Comparison of ENCODE assay signal across 20 cellular contexts in genomic region chr4:17961249-17961648, GRCh38.
DNase-seq lines count a peak whose midpoint lies in the region; ATAC-seq, FAIRE-seq and TF ChIP-seq lines count a peak whose summit lies in the region.
"Had no signal": no experiment of that assay in that cellular context is flagged by ENCODE, and none has a peak within 500 bp of the region (broad histone marks: within the 10 kb centered on the region; RNA-seq: fewer than 3 reads in every experiment).

No MANE protein-coding gene starts in this region.

- H3K36me3 ChIP-seq in small intestine (ENCODE audit: control insufficient read depth in 2 of 2, insufficient read depth in 2 of 2, low read length in 2 of 2): peaks cover 0 to 4% of the 10 kb centered on the region in 2 donors

- DNase-seq in left lobe of liver (ENCODE audit: low spot score): no peak
- DNase-seq in small intestine: no peak
- no peak for DNase-seq in NCI-H1436 treated with DMSO at 0.1 percent for 48 hours (lab: John Stamatoyannopoulos, UW)
- DNase-seq in germinal center (ENCODE audit: low spot score): no peak
- no peak for DNase-seq in T-helper 1 cell
- DNase-seq: 8988T; C1 segment of cervical spinal cord; Calu3; CD4-positive, alpha-beta memory T cell; COR-L47; DMS53; DMS79 treated with DMSO at 0.1 percent for 48 hours; GF-D8; H9 had no signal

- TF ChIP-seq CTCF in 22Rv1 (IDR thresholded peaks at IDR 0.05) (no peak), VCaP (conservative IDR thresholded peaks at IDR 0.05) (no peak)

- peak; percentile 26 for FAIRE-seq in small intestine (lab: Jason Lieb, UNC)
- FAIRE-seq: GM12891, GM18507 had no signal

- H3K27ac ChIP-seq in 22Rv1 (peak overlapping the region; percentile 19; the same call in 1 of the 2 replicates), VCaP (peak overlapping the region; percentile 26; the same call in 1 of the 2 replicates), small intestine (ENCODE audit: low read depth in 1 of 2, low read length in 1 of 2) (no peak overlapping the region)

- H3K9me3 ChIP-seq in small intestine (ENCODE audit: control insufficient read depth, low read depth): no peaks in the 10 kb centered on the region

- ATAC-seq in left lobe of liver: peak; percentile 39
- ATAC-seq: GM23338, HCT116 had no signal

- no peaks in the 10 kb centered on the region for H3K27me3 ChIP-seq in small intestine (ENCODE audit: control insufficient read depth in 2 of 2, insufficient read depth in 2 of 2, low read length in 2 of 2)

- no peak overlapping the region for H3K4me3 ChIP-seq in small intestine (ENCODE audit: low read depth in 1 of 2, low read length in 2 of 2)
- H3K4me3 ChIP-seq: GM23338 had no signal

- no peaks in the 10 kb centered on the region for H3K4me1 ChIP-seq in small intestine (ENCODE audit: control insufficient read depth in 2 of 2, insufficient read depth in 1 of 2, low read depth in 1 of 2, low read length in 1 of 2)

Comparison
In these comparisons a context has a peak if more than half of its experiments do, and no peak if none do; other contexts are left out.
1. H3K27ac ChIP-seq: peak in 22Rv1 (single experiment) and VCaP (single experiment); none in small intestine (0 of 2).